ENCODE assay signal across 28 cellular contexts in the genomic region with DNA sequence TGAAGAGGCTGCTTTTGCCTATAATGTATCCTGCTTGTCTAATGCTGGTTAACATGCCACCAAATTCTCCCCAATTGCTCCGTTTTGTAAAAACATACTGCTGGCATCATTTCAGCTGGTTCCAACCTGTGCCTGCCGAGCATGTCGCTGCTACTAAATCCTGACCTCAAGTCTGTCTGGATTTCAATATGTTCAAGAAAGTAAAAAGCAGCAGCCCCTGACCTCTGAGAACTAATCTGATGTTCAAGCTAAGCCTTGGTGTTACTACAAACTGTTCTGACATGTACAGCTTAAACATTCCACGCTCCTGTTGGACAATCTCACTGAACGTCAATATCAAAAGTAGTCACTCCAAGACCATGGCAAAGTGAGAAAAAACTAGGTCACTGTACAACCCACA.
"Had no signal": no experiment of that assay in that cellular context is flagged by ENCODE, and none has a peak within 500 bp of the region (broad histone marks: within the 10 kb centered on the region; RNA-seq: fewer than 3 reads in every experiment).

No MANE protein-coding gene starts in this region.

- ATAC-seq: activated CD4-positive, CD25-positive, alpha-beta regulatory T cell treated with anti-CD3 and anti-CD28 coated beads, Interleukin-2, amount 50 U/mL, for 24 hours; activated CD8-positive, alpha-beta T cell treated with anti-CD3 and anti-CD28 coated beads for 36 hours; activated naive CD4-positive, alpha-beta T cell treated with anti-CD3 and anti-CD28 coated beads, Interleukin-2, amount 50 U/mL, for 72 hours; activated naive CD8-positive, alpha-beta T cell treated with anti-CD3 and anti-CD28 coated beads, Interleukin-2, amount 50 U/mL, for 24 hours; body of pancreas had no signal

- H3K4me2 ChIP-seq: SK-N-SH had no signal

- H3K4me1 ChIP-seq: ascending aorta, body of pancreas, Peyer's patch, SJCRH30 had no signal

- H3K4me3 ChIP-seq: ascending aorta, body of pancreas, Peyer's patch, SJCRH30 had no signal

- H3K27ac ChIP-seq: ascending aorta, body of pancreas, Peyer's patch, RWPE1, SJCRH30, VCaP had no signal

- H3K27ac Mint-ChIP-seq: activated CD8-positive, alpha-beta T cell treated with anti-CD3 and anti-CD28 coated beads for 36 hours; activated naive CD8-positive, alpha-beta T cell treated with anti-CD3 and anti-CD28 coated beads, Interleukin-2, amount 50 U/mL, for 24 hours; activated T-helper 1 cell treated with anti-CD3 and anti-CD28 coated beads, Interleukin-12 subunit alpha, Interleukin-12 subunit beta, Interleukin-2, Interleukin-4 antibody, amounts not matched to agents 30 ng/mL and 10 ng/mL and 1 ng/mL, durations not matched to agents 14 hours and 24 hours and 36 hours had no signal

- H3K27me3 Mint-ChIP-seq: activated CD8-positive, alpha-beta T cell treated with anti-CD3 and anti-CD28 coated beads for 36 hours; activated naive CD8-positive, alpha-beta T cell treated with anti-CD3 and anti-CD28 coated beads, Interleukin-2, amount 50 U/mL, for 24 hours; central memory CD8-positive, alpha-beta T cell had no signal

- H3K9me3 ChIP-seq: ascending aorta, body of pancreas, Peyer's patch, SJCRH30, SK-N-SH had no signal

- H3K4me3 Mint-ChIP-seq: activated CD8-positive, alpha-beta T cell treated with anti-CD3 and anti-CD28 coated beads for 36 hours; activated naive CD8-positive, alpha-beta T cell treated with anti-CD3 and anti-CD28 coated beads, Interleukin-2, amount 50 U/mL, for 24 hours; activated T-helper 1 cell treated with anti-CD3 and anti-CD28 coated beads, Interleukin-12 subunit alpha, Interleukin-12 subunit beta, Interleukin-2, Interleukin-4 antibody, amounts not matched to agents 30 ng/mL and 10 ng/mL and 1 ng/mL, durations not matched to agents 14 hours and 24 hours and 36 hours; central memory CD8-positive, alpha-beta T cell had no signal

- H3K9me3 Mint-ChIP-seq: activated CD8-positive, alpha-beta T cell treated with anti-CD3 and anti-CD28 coated beads for 36 hours; activated naive CD4-positive, alpha-beta T cell treated with anti-CD3 and anti-CD28 coated beads, Interleukin-2, amount 50 U/mL, for 72 hours; activated naive CD8-positive, alpha-beta T cell treated with anti-CD3 and anti-CD28 coated beads, Interleukin-2, amount 50 U/mL, for 24 hours; activated T-helper 1 cell treated with anti-CD3 and anti-CD28 coated beads, Interleukin-12 subunit alpha, Interleukin-12 subunit beta, Interleukin-2, Interleukin-4 antibody, amounts not matched to agents 30 ng/mL and 10 ng/mL and 1 ng/mL, durations not matched to agents 14 hours and 24 hours and 36 hours; central memory CD8-positive, alpha-beta T cell had no signal

- DNase-seq: activated CD4-positive, alpha-beta T cell treated with anti-CD3 and anti-CD28 coated beads for 4 hours; activated CD8-positive, alpha-beta memory T cell treated with anti-CD3 and anti-CD28 coated beads, Interleukin-2, amount 50 U/mL, for 4 hours; activated CD8-positive, alpha-beta T cell treated with anti-CD3 and anti-CD28 coated beads for 36 hours; activated effector memory CD4-positive, alpha-beta T cell treated with anti-CD3 and anti-CD28 coated beads, Interleukin-2, amount 50 U/mL, for 16 hours; activated naive CD4-positive, alpha-beta T cell treated with Interleukin-2 at 50 U/mL for 16 hours; activated naive CD8-positive, alpha-beta T cell treated with anti-CD3 and anti-CD28 coated beads, Interleukin-2, amount 50 U/mL, for 24 hours; amniotic stem cell; body of pancreas; NCI-H1092; NCI-H1417; NCI-H1930; NCI-H2171; NCI-H2227 treated with DMSO at 0.1 percent for 48 hours; NCI-H526; NCI-H82; OCI-M1; Peyer's patch; Right ventricle myocardium superior; SJCRH30; SK-N-SH; T-helper 1 cell had no signal

- H3K9ac ChIP-seq: SK-N-SH had no signal

- H3K27me3 ChIP-seq: ascending aorta, body of pancreas, Peyer's patch, SJCRH30 had no signal
